Comparison of ENCODE assay signal across 1 cellular context in the genomic region with DNA sequence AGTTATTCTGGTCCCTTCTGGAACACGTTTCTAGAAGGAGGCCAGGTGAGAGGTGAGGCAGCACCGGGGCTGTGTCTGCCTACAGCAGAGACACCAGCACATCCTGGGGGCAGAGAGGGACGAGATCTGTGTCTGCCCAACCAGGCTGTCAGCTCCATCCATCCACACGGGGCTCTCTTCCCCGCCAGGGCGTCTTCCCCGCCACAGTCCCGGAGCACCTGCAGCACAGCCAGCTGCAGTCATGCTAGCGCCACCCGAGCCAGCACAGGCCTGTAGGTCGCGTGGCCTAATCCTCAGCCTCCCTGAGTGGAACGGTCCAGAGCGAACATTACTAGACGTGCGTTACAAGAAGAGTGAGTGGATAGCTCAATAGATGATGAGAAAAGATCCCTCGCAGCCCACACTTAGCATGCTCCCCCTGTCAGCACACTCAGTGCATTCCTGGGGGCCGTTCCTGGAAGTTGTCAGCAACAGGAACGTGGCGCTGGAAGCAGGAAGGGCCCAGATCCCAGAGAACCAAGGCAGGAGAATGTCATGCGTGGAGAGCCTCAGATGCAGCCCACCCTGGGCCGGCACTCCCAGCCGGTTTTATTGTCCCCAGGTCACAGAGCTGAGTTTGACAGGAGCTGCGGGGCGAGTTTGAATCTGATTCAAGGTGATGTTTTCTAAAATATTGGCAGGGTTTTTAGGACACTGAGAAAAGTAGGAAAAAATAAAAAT.
TF ChIP-seq lines count a peak whose summit lies in the region.

No MANE protein-coding gene starts in this region.

TF ChIP-seq in HepG2, 621 proteins besides CTCF, POLR2A, EP300 and RAD21 (continued from another document):
- TF ChIP-seq SP5 (CRISPR knock-in tag; IDR thresholded peaks at IDR 0.05; ENCODE audit: borderline replicate concordance, low read depth): no peak
